Comparison of ENCODE assay signal across 24 cellular contexts in the genomic region with DNA sequence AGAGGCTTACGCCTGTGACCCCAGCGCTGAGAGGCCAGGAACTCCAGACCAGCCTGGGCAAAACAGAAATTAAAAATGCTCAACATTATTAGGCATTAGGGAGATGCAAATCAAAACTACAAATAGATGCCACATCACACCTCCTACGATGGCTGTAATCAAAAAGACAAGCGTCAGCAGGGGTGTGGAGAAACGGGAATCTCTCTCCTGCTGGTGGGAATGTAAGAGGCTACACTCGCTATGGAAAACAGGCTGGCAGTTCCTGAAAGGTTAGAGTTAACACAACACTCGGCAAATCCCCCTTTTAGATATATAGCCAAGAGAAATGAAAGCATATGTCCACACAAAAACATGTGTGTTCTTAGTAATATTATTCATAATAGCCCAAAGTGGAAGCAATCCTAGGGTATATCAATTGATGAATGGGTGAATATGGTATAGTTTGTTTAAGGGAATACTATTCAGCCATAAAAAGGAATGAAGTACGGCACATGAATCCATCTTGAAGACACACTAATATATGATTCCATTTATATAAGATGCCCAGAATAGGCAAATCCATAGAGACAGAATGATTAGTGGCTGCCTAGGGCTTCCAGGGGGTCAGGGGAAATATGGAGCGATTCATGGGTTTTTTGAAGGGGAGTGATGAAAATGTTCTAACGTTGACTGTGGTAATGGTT. TPM values are rescaled to one million over a fixed set of nuclear protein-coding genes. Genes with fewer than 3 reads are reported as not detected.
DNase-seq lines count a peak whose midpoint lies in the region; ATAC-seq, FAIRE-seq and TF ChIP-seq lines count a peak whose summit lies in the region.
"Had no signal": no experiment of that assay in that cellular context is flagged by ENCODE, and none has a peak within 500 bp of the region (broad histone marks: within the 10 kb centered on the region; RNA-seq: fewer than 3 reads in every experiment).

No MANE protein-coding gene starts in this region.

- H3K36me3 ChIP-seq in HEK293 (ENCODE audit: control insufficient read depth in 2 of 2, insufficient read depth in 1 of 2, low read length in 2 of 2) (peaks cover 0 to 4% of the 10 kb centered on the region in 2 experiments; a peak in 1 of 3 replicates), GM12878 (ENCODE audit: control insufficient read depth in 2 of 2, insufficient read depth in 2 of 2, low read length in 1 of 2) (no peaks in the 10 kb centered on the region)
- H3K36me3 ChIP-seq: gastrocnemius medialis had no signal

- H3K9ac ChIP-seq in GM12878 (ENCODE audit: control insufficient read depth, insufficient read depth, low read length) = no peak overlapping the region

- H3K4me2 ChIP-seq in GM12878 (ENCODE audit: control insufficient read depth, insufficient read depth) = no peak overlapping the region

- H2AFZ ChIP-seq in GM12878 (ENCODE audit: control insufficient read depth, low read depth, low read length) = no peak overlapping the region

- TF ChIP-seq RAD21 in GM12878 (IDR thresholded peaks at IDR 0.05; ENCODE audit: insufficient read depth, low read depth, low read length) = no peak

- POLR2A ChIA-PET in HEK293 (lab: Yijun Ruan, JAX) = no interaction called here
- POLR2A ChIA-PET in GM12878 (lab: Charles Lee) = no interaction called here

- H3K27ac ChIP-seq in HEK293 (ENCODE audit: extremely low read depth, low read depth, low read length) (no peak overlapping the region), GM12878 (ENCODE audit: control insufficient read depth, insufficient read depth) (no peak overlapping the region)
- H3K27ac ChIP-seq: gastrocnemius medialis, RWPE1, testis had no signal

- RAD21 ChIA-PET in GM12878 (lab: Charles Lee; ENCODE audit: unreplicated experiment) = interaction anchor here (0.6 kb wide), 1 partner anchor 212 kb away, joined by 3 read pairs; the partner anchor contains the start of gene AXIN1

- no peaks in the 10 kb centered on the region for H4K20me1 ChIP-seq in GM12878 (ENCODE audit: control insufficient read depth, insufficient read depth)

- H3K27me3 Mint-ChIP-seq in activated T-cell treated with anti-CD3 and anti-CD28 coated beads, Interleukin-2, amount 50 U/mL, for 4 hours (ENCODE audit: low read depth) = peaks cover 10% of the 10 kb centered on the region
- H3K27me3 Mint-ChIP-seq in nephron progenitor cell (ENCODE audit: low read depth, poor library complexity) (peaks cover 49% of the 10 kb centered on the region), HFFc6 (ENCODE audit: insufficient read depth) (peaks cover 8% of the 10 kb centered on the region)

- intact Hi-C loops in GM12878 (cut with micrococcal nuclease; ENCODE audit: unreplicated experiment) = no loop called here

- no peaks in the 10 kb centered on the region for H3K9me3 Mint-ChIP-seq in activated T-cell treated with anti-CD3 and anti-CD28 coated beads, Interleukin-2, amount 50 U/mL, for 4 hours
- peaks cover 15% of the 10 kb centered on the region for H3K9me3 Mint-ChIP-seq in nephron progenitor cell
- H3K9me3 Mint-ChIP-seq in HFFc6 = no peaks in the 10 kb centered on the region
- H3K9me3 Mint-ChIP-seq: activated T-cell treated with anti-CD3 and anti-CD28 coated beads, Interleukin-2, amount 50 U/mL, for 72 hours had no signal

- peaks cover 17% of the 10 kb centered on the region for H3K79me2 ChIP-seq in GM12878 (ENCODE audit: control insufficient read depth, insufficient read depth, low read length)

- WGBS in GM12878 (ENCODE audit: insufficient coverage, insufficient replicate concordance, low lambda C conversion rate, missing lambda C conversion rate) = 69% methylated on average over 10 of the region's 10 CpGs

- no peak for TF ChIP-seq POLR2A in GM12878 (IDR thresholded peaks at IDR 0.05; ENCODE audit: low read depth, low read length)
- no peak for TF ChIP-seq POLR2A in GM18505 (IDR thresholded peaks at IDR 0.05; ENCODE audit: borderline replicate concordance, extremely low read depth, insufficient read depth, insufficient read length)

- BruUV-seq in GM12878 (replicated peaks; lab: Mats Ljungman, UMichigan) = no TSS peak

- H3K36me3 Mint-ChIP-seq in activated T-cell treated with anti-CD3 and anti-CD28 coated beads, Interleukin-2, amount 50 U/mL, for 4 hours (ENCODE audit: insufficient read depth) = peaks cover 4% of the 10 kb centered on the region
- H3K36me3 Mint-ChIP-seq in nephron progenitor cell (ENCODE audit: low read depth) (peaks cover 9% of the 10 kb centered on the region), HFFc6 (ENCODE audit: low read depth) (peaks cover 10% of the 10 kb centered on the region)

- H3K4me1 ChIP-seq in HEK293 (ENCODE audit: control insufficient read depth, insufficient read depth, low read length) = no peaks in the 10 kb centered on the region
- peaks cover 3% of the 10 kb centered on the region; the same call in 1 of the 2 replicates for H3K4me1 ChIP-seq in GM12878 (ENCODE audit: control insufficient read depth, insufficient read depth, low read length)

- CTCF ChIA-PET in HEK293 (lab: Yijun Ruan, JAX) (interaction anchor here (1.2 to 2.2 kb wide), 3 partner anchors 23 to 183 kb away, joined by 3 to 5 read pairs (median 3); no protein-coding TSS in a partner anchor), GM12878 (lab: Yijun Ruan, JAX) (no interaction called here)

- TF ChIP-seq CTCF in HEK293 (tag by site-specific recombination; IDR thresholded peaks at IDR 0.05) (no peak), GM12878 (IDR thresholded peaks at IDR 0.05 in 2 of 3, conservative IDR thresholded peaks at IDR 0.05 in 1 of 3; ENCODE audit: control insufficient read depth in 2 of 3, extremely low read depth in 1 of 3, insufficient read depth in 1 of 3, low read depth in 3 of 3, low read length in 3 of 3) (no peak), nephron progenitor cell (IDR thresholded peaks at IDR 0.05) (no peak), HFFc6 (IDR thresholded peaks at IDR 0.05) (no peak)

- H3K27ac Mint-ChIP-seq in nephron progenitor cell (no peak overlapping the region), HFFc6 (no peak overlapping the region)

- DNase-seq in activated T-cell treated with anti-CD3 and anti-CD28 coated beads, Interleukin-2, amount 50 U/mL, for 4 hours = no peak
- DNase-seq in activated T-cell treated with anti-CD3 and anti-CD28 coated beads, Interleukin-2, amount 50 U/mL, for 1 hour = no peak
- DNase-seq in GM12878 (ENCODE audit: low read depth, low spot score) = no peak
- no peak for DNase-seq in nephron progenitor cell
- DNase-seq in HFFc6 = no peak
- DNase-seq: activated CD4-positive, alpha-beta T cell treated with anti-CD3 and anti-CD28 coated beads, Interleukin-2, amount 50 U/mL, for 1 hour; activated T-cell treated with anti-CD3 and anti-CD28 coated beads, Interleukin-2, amount 50 U/mL, for 72 hours; amniotic stem cell; C1 segment of cervical spinal cord; DMS53; gastrocnemius medialis; mesenchymal stem cell; NCI-H2107; NCI-H526; stimulated activated CD8-positive, alpha-beta memory T cell treated with anti-CD3 and anti-CD28 coated beads, Interleukin-4, amount 100 ng/mL, for 48 hours; testis had no signal

- FAIRE-seq in GM12878 (lab: Jason Lieb, UNC) = peak; percentile 49
- FAIRE-seq: GM12891 had no signal

- H3K4me3 ChIP-seq in HEK293 (ENCODE audit: low read depth, low read length) (no peak overlapping the region), GM12878 (no peak overlapping the region)
- H3K4me3 ChIP-seq: gastrocnemius medialis, testis had no signal

- TF ChIP-seq EP300 in GM12878 (IDR thresholded peaks at IDR 0.05; ENCODE audit: borderline replicate concordance in 1 of 2, control insufficient read depth in 1 of 2, low read depth in 2 of 2, low read length in 2 of 2) = no peak

- no peaks in the 10 kb centered on the region for H3K27me3 ChIP-seq in GM12878 (replicated peaks in 1 of 2; ENCODE audit: control insufficient read depth in 2 of 2, insufficient read depth in 2 of 2, low read length in 1 of 2)
- H3K27me3 ChIP-seq: testis had no signal

- SMC1A ChIA-PET in GM12878 (lab: Charles Lee; ENCODE audit: uncharacterized antibody, unreplicated experiment) = no interaction called here

- no peak for ATAC-seq in activated T-cell treated with anti-CD3 and anti-CD28 coated beads, Interleukin-2, amount 50 U/mL, for 4 hours
- no peak for ATAC-seq in GM12878
- ATAC-seq in GM18505 (IDR thresholded peaks at IDR 0.05; ENCODE audit: unreplicated experiment) = no peak
- no peak for ATAC-seq in GM18520 (IDR thresholded peaks at IDR 0.05; ENCODE audit: unreplicated experiment)
- ATAC-seq: activated T-cell treated with anti-CD3 and anti-CD28 coated beads, Interleukin-2, amount 50 U/mL, for 72 hours; gastrocnemius medialis had no signal

- peak overlapping the region; percentile 45 for H3K4me3 Mint-ChIP-seq in activated T-cell treated with anti-CD3 and anti-CD28 coated beads, Interleukin-2, amount 50 U/mL, for 4 hours
- H3K4me3 Mint-ChIP-seq in nephron progenitor cell (peak overlapping the region; percentile 50), HFFc6 (no peak overlapping the region; the same call in 1 of the 2 replicates)

- H3K9me3 ChIP-seq in HEK293 (ENCODE audit: control insufficient read depth, insufficient read depth, low read depth, low read length) (no peaks in the 10 kb centered on the region), GM12878 (replicated peaks; ENCODE audit: control insufficient read depth, insufficient read depth, low read length) (no peaks in the 10 kb centered on the region)
- H3K9me3 ChIP-seq: gastrocnemius medialis, testis had no signal

- in situ Hi-C loops in GM12878 (cut with MboI) = no loop called here

- peaks cover 11% of the 10 kb centered on the region for H3K4me1 Mint-ChIP-seq in activated T-cell treated with anti-CD3 and anti-CD28 coated beads, Interleukin-2, amount 50 U/mL, for 4 hours (ENCODE audit: low read depth)
- peaks cover 12% of the 10 kb centered on the region for H3K4me1 Mint-ChIP-seq in nephron progenitor cell
- H3K4me1 Mint-ChIP-seq in HFFc6 (ENCODE audit: low read depth) = peaks cover 15% of the 10 kb centered on the region; the same call in 1 of the 2 replicates

RNA-seq across cellular contexts. Expression of gene NPRL3, which starts 1.8 kb away (rescaled TPM):
- total RNA-seq in activated T-cell treated with anti-CD3 and anti-CD28 coated beads, Interleukin-2, amount 50 U/mL, for 4 hours = 10 to 100 TPM; 48.1 to 60.0 (median 55.9) TPM
- 50.4 and 60.4 TPM in 2 replicates for total RNA-seq in GM12878 (2013; cell fraction: nucleolus; rRNA removed)
- total RNA-seq in GM12878 (2014; rRNA removed) = 8.4 and 9.5 TPM in 2 replicates
- total RNA-seq in GM12878 (2014; rRNA removed; fragmentation: Illumina TruSeq; extraction: Trizol) = 5.3 and 5.5 TPM in 2 replicates
- total RNA-seq in GM12878 (2021) = 37.3 and 42.8 TPM in 2 replicates
- 17.8 TPM for polyA plus RNA-seq in GM12878 (2011; ENCODE audit: low read depth)
- polyA plus RNA-seq in GM12878 (2011; rRNA removed) = 2.3 and 5.2 TPM in 2 replicates
- 7.5 and 7.8 TPM in 2 replicates for polyA plus RNA-seq in GM12878 (2011; cell fraction: cytosol; rRNA removed)
- polyA plus RNA-seq in GM12878 (2011; cell fraction: nucleus; rRNA removed) = 44.5 and 55.9 TPM in 2 replicates
- polyA plus RNA-seq in GM12878 (2012) = 31.3 and 36.6 TPM in 2 replicates
- 7.4 and 19.5 TPM in 2 replicates for polyA plus RNA-seq in GM12878 (2014; fragmentation: Illumina TruSeq; extraction: Trizol)
- polyA plus RNA-seq in GM12878 (2014; fragmentation: Nextera tagmentation; extraction: Ambion mirVana) = 1 to 10 TPM in 1 of 2 experiments, under 1 TPM in 1; 0.93 to 1.7 TPM
- 18.3 and 26.3 TPM in 2 replicates for polyA plus RNA-seq in GM12878 (2014; rRNA removed)
- 10 to 100 TPM; 21.7 to 22.6 TPM for polyA plus RNA-seq in GM12878 (2016; fragmentation: Nextera tagmentation; extraction: Ambion mirVana)
- polyA minus RNA-seq in GM12878 (2011; rRNA and poly(A)+ RNA removed) = 14.2 and 21.2 TPM in 2 replicates
- polyA minus RNA-seq in GM12878 (2011; cell fraction: cytosol; rRNA and poly(A)+ RNA removed) = 9.4 and 12.8 TPM in 2 replicates
- 12.9 and 22.5 TPM in 2 replicates for polyA minus RNA-seq in GM12878 (2011; cell fraction: nucleus; rRNA and poly(A)+ RNA removed)
- 10 to 100 TPM; 33.9 to 40.9 (median 37.1) TPM for total RNA-seq in HFFc6 (2021; fragmentation: NEBNext Ultra II Directional; extraction: Animal tissue kit (Norgen Biotek cat#: 25700))

RNA-seq across cellular contexts. Expression of gene HBZ, which starts 12.1 kb away (rescaled TPM):
- total RNA-seq in activated T-cell treated with anti-CD3 and anti-CD28 coated beads, Interleukin-2, amount 50 U/mL, for 4 hours = under 1 TPM; 0.38 to 0.45 (median 0.43) TPM
- not detected in 2 replicates for total RNA-seq in GM12878 (2013; cell fraction: nucleolus; rRNA removed)
- total RNA-seq in GM12878 (2014; rRNA removed) = not detected in 2 replicates
- total RNA-seq in GM12878 (2014; rRNA removed; fragmentation: Illumina TruSeq; extraction: Trizol) = not detected in 2 replicates
- total RNA-seq in GM12878 (2021) = 0.49 TPM in 1 of 2 replicates, not detected in the other
- not detected for polyA plus RNA-seq in GM12878 (2011; ENCODE audit: low read depth)
- polyA plus RNA-seq in GM12878 (2011; rRNA removed) = not detected in 2 replicates
- 0.13 TPM in 1 of 2 replicates, not detected in the other for polyA plus RNA-seq in GM12878 (2011; cell fraction: cytosol; rRNA removed)
- polyA plus RNA-seq in GM12878 (2011; cell fraction: nucleus; rRNA removed) = 0.28 TPM in 1 of 2 replicates, not detected in the other
- polyA plus RNA-seq in GM12878 (2012) = not detected in 2 replicates
- not detected in 2 replicates for polyA plus RNA-seq in GM12878 (2014; fragmentation: Illumina TruSeq; extraction: Trizol)
- polyA plus RNA-seq in GM12878 (2014; fragmentation: Nextera tagmentation; extraction: Ambion mirVana) = not detected
- polyA plus RNA-seq in GM12878 (2014; rRNA removed) = not detected in 2 replicates
- polyA plus RNA-seq in GM12878 (2016; fragmentation: Nextera tagmentation; extraction: Ambion mirVana) = not detected
- polyA minus RNA-seq in GM12878 (2011; rRNA and poly(A)+ RNA removed) = not detected in 2 replicates
- polyA minus RNA-seq in GM12878 (2011; cell fraction: cytosol; rRNA and poly(A)+ RNA removed) = 1.4 TPM in 1 of 2 replicates, not detected in the other
- polyA minus RNA-seq in GM12878 (2011; cell fraction: nucleus; rRNA and poly(A)+ RNA removed) = not detected in 2 replicates
- total RNA-seq in HFFc6 (2021; fragmentation: NEBNext Ultra II Directional; extraction: Animal tissue kit (Norgen Biotek cat#: 25700)) = not detected
- total RNA-seq: activated T-cell treated with anti-CD3 and anti-CD28 coated beads, Interleukin-2, amount 50 U/mL, for 72 hours; cardiac septum; epithelial cell of proximal tubule; gastrocnemius medialis; HT1080 had no signal

RNA-seq across cellular contexts. Expression of gene HBM, which starts 25.5 kb away (rescaled TPM):
- not detected for total RNA-seq in activated T-cell treated with anti-CD3 and anti-CD28 coated beads, Interleukin-2, amount 50 U/mL, for 4 hours
- total RNA-seq in GM12878 (2013; cell fraction: nucleolus; rRNA removed) = not detected in 2 replicates
- not detected in 2 replicates for total RNA-seq in GM12878 (2014; rRNA removed)
- not detected in 2 replicates for total RNA-seq in GM12878 (2014; rRNA removed; fragmentation: Illumina TruSeq; extraction: Trizol)
- not detected in 2 replicates for total RNA-seq in GM12878 (2021)
- polyA plus RNA-seq in GM12878 (2011; ENCODE audit: low read depth) = not detected
- polyA plus RNA-seq in GM12878 (2011; rRNA removed) = not detected in 2 replicates
- not detected in 2 replicates for polyA plus RNA-seq in GM12878 (2011; cell fraction: cytosol; rRNA removed)
- not detected in 2 replicates for polyA plus RNA-seq in GM12878 (2011; cell fraction: nucleus; rRNA removed)
- polyA plus RNA-seq in GM12878 (2012) = not detected in 2 replicates
- polyA plus RNA-seq in GM12878 (2014; fragmentation: Illumina TruSeq; extraction: Trizol) = not detected in 2 replicates
- polyA plus RNA-seq in GM12878 (2014; fragmentation: Nextera tagmentation; extraction: Ambion mirVana) = not detected
- polyA plus RNA-seq in GM12878 (2014; rRNA removed) = 0.23 TPM in 1 of 2 replicates, not detected in the other
- polyA plus RNA-seq in GM12878 (2016; fragmentation: Nextera tagmentation; extraction: Ambion mirVana) = not detected
- polyA minus RNA-seq in GM12878 (2011; rRNA and poly(A)+ RNA removed) = not detected in 2 replicates
- polyA minus RNA-seq in GM12878 (2011; cell fraction: cytosol; rRNA and poly(A)+ RNA removed) = not detected in 2 replicates
- polyA minus RNA-seq in GM12878 (2011; cell fraction: nucleus; rRNA and poly(A)+ RNA removed) = not detected in 2 replicates
- not detected for total RNA-seq in HFFc6 (2021; fragmentation: NEBNext Ultra II Directional; extraction: Animal tissue kit (Norgen Biotek cat#: 25700))
- total RNA-seq: activated T-cell treated with anti-CD3 and anti-CD28 coated beads, Interleukin-2, amount 50 U/mL, for 72 hours; epithelial cell of proximal tubule; gastrocnemius medialis; HT1080 had no signal

RNA-seq across cellular contexts. Expression of gene HBA2, which starts 32.4 kb away (rescaled TPM):
- total RNA-seq in activated T-cell treated with anti-CD3 and anti-CD28 coated beads, Interleukin-2, amount 50 U/mL, for 4 hours = not detected
- total RNA-seq in GM12878 (2013; cell fraction: nucleolus; rRNA removed) = not detected in 2 replicates
- total RNA-seq in GM12878 (2014; rRNA removed) (not detected in 2 replicates), GM12878 (2014; rRNA removed; fragmentation: Illumina TruSeq; extraction: Trizol) (not detected in 2 replicates), GM12878 (2021) (0.48 and 0.92 TPM in 2 replicates)
- not detected for polyA plus RNA-seq in GM12878 (2011; ENCODE audit: low read depth)
- polyA plus RNA-seq in GM12878 (2011; rRNA removed) (0.30 TPM in 1 of 2 replicates, not detected in the other), GM12878 (2014; fragmentation: Illumina TruSeq; extraction: Trizol) (not detected in 2 replicates), GM12878 (2014; fragmentation: Nextera tagmentation; extraction: Ambion mirVana) (not detected), GM12878 (2014; rRNA removed) (0.25 TPM in 1 of 2 replicates, not detected in the other), GM12878 (2016; fragmentation: Nextera tagmentation; extraction: Ambion mirVana) (under 1 TPM in 1 of 2 experiments, not detected in 1; 0.96 TPM)
- 0.88 and 1.3 TPM in 2 replicates for polyA plus RNA-seq in GM12878 (2011; cell fraction: cytosol; rRNA removed)
- polyA plus RNA-seq in GM12878 (2011; cell fraction: nucleus; rRNA removed) = 1.6 and 2.2 TPM in 2 replicates
- polyA plus RNA-seq in GM12878 (2012) = 0.66 TPM in 1 of 2 replicates, not detected in the other
- polyA minus RNA-seq in GM12878 (2011; rRNA and poly(A)+ RNA removed) = not detected in 2 replicates
- 8.8 TPM in 1 of 2 replicates, not detected in the other for polyA minus RNA-seq in GM12878 (2011; cell fraction: cytosol; rRNA and poly(A)+ RNA removed)
- 2.3 TPM in 1 of 2 replicates, not detected in the other for polyA minus RNA-seq in GM12878 (2011; cell fraction: nucleus; rRNA and poly(A)+ RNA removed)
- total RNA-seq in HFFc6 (2021; fragmentation: NEBNext Ultra II Directional; extraction: Animal tissue kit (Norgen Biotek cat#: 25700)) = not detected
- total RNA-seq: activated T-cell treated with anti-CD3 and anti-CD28 coated beads, Interleukin-2, amount 50 U/mL, for 72 hours; epithelial cell of proximal tubule; HT1080 had no signal

RNA-seq across cellular contexts. Expression of gene HBA1, which starts 36.2 kb away (rescaled TPM):
- total RNA-seq in activated T-cell treated with anti-CD3 and anti-CD28 coated beads, Interleukin-2, amount 50 U/mL, for 4 hours = 1 to 10 TPM; 1.8 to 2.3 (median 2.3) TPM
- total RNA-seq in GM12878 (2013; cell fraction: nucleolus; rRNA removed) = not detected in 2 replicates
- 0.28 TPM in 1 of 2 replicates, not detected in the other for total RNA-seq in GM12878 (2014; rRNA removed)
- total RNA-seq in GM12878 (2014; rRNA removed; fragmentation: Illumina TruSeq; extraction: Trizol) = not detected in 2 replicates
- total RNA-seq in GM12878 (2021) = 1.9 and 2.4 TPM in 2 replicates
- not detected for polyA plus RNA-seq in GM12878 (2011; ENCODE audit: low read depth)
- polyA plus RNA-seq in GM12878 (2011; rRNA removed) = 0.63 and 3.5 TPM in 2 replicates
- 13.0 and 16.9 TPM in 2 replicates for polyA plus RNA-seq in GM12878 (2011; cell fraction: cytosol; rRNA removed)
- 10.8 and 15.8 TPM in 2 replicates for polyA plus RNA-seq in GM12878 (2011; cell fraction: nucleus; rRNA removed)
- 1.2 TPM in 1 of 2 replicates, not detected in the other for polyA plus RNA-seq in GM12878 (2012)
- polyA plus RNA-seq in GM12878 (2014; fragmentation: Illumina TruSeq; extraction: Trizol) = not detected in 2 replicates
- polyA plus RNA-seq in GM12878 (2014; fragmentation: Nextera tagmentation; extraction: Ambion mirVana) = under 1 TPM in 1 of 2 experiments, not detected in 1; 0.33 TPM
- polyA plus RNA-seq in GM12878 (2014; rRNA removed) = 0.32 and 0.83 TPM in 2 replicates
- not detected for polyA plus RNA-seq in GM12878 (2016; fragmentation: Nextera tagmentation; extraction: Ambion mirVana)
- polyA minus RNA-seq in GM12878 (2011; rRNA and poly(A)+ RNA removed) = 4.2 and 6.9 TPM in 2 replicates
- polyA minus RNA-seq in GM12878 (2011; cell fraction: cytosol; rRNA and poly(A)+ RNA removed) = 10.0 TPM in 1 of 2 replicates, not detected in the other
- polyA minus RNA-seq in GM12878 (2011; cell fraction: nucleus; rRNA and poly(A)+ RNA removed) = 2.4 and 3.0 TPM in 2 replicates
- total RNA-seq in HFFc6 (2021; fragmentation: NEBNext Ultra II Directional; extraction: Animal tissue kit (Norgen Biotek cat#: 25700)) = not detected
- total RNA-seq: epithelial cell of proximal tubule, HT1080 had no signal
